ENCODE assay signal across 8 cellular contexts in the genomic region with DNA sequence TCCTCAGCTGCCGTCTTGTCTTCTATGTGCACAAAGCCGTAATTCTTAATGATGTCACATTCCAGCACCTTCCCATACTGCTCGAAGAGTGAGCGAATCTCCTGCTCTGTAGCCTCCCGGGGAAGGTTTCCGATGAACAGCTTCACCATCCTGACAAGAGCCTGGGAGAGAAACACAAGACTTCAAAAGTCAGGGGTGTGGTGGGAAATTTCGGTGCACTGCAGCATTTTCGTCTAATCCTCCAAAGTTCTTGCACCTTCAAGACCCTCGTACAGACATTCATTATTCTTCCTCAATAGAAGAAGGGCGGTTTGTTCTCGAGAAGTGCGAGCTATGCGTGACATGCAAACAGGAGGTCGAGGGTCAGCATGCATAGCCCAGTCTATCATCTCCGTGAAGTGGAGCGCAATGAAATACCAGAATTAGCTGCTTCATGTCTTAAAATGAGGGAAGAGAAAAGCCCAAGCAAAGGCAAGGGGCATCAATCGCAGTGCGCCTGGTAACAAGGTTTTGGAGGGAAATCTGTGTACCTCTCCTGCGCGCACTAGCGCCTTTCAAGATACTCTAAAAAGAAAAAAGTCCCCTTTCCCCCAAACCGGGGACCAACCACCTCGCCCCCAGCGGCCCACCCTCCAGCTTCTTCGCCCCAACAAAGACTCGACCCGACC.
DNase-seq lines count a peak whose midpoint lies in the region; ATAC-seq and TF ChIP-seq lines count a peak whose summit lies in the region.

No MANE protein-coding gene starts in this region.

- H3K4me1 ChIP-seq in muscle layer of duodenum (ENCODE audit: control insufficient read depth in 1 of 2, insufficient read depth in 2 of 2, low read length in 2 of 2), result peaks cover 20 to 37% of the 10 kb centered on the region in 2 donors

- H3K36me3 ChIP-seq in muscle layer of duodenum (ENCODE audit: control insufficient read depth in 1 of 2, insufficient read depth in 2 of 2, low read length in 2 of 2), result peaks cover 0 to 5% of the 10 kb centered on the region in 2 donors

- ATAC-seq in HG03135 (IDR thresholded peaks at IDR 0.05; ENCODE audit: unreplicated experiment) (no peak), GM21825 (IDR thresholded peaks at IDR 0.05; ENCODE audit: unreplicated experiment) (no peak)

- no peak for DNase-seq in AG09309 (ENCODE audit: low read depth)
- no peak for DNase-seq in HL-60 (ENCODE audit: low read depth in 1 of 2, low spot score in 1 of 2)
- peak; percentile 23 for DNase-seq in choroid plexus epithelial cell (ENCODE audit: low read depth)
- no peak for DNase-seq in 8988T
- no peak for DNase-seq in Kasumi-1 (lab: John Stamatoyannopoulos, UW)

- H3K27me3 ChIP-seq in HL-60 (ENCODE audit: insufficient read depth, poor library complexity, severe bottlenecking) (no peaks in the 10 kb centered on the region), muscle layer of duodenum (ENCODE audit: low read depth, low read length) (no peaks in the 10 kb centered on the region)

- TF ChIP-seq CTCF in AG09309 (IDR thresholded peaks at IDR 0.05; ENCODE audit: control insufficient read depth, insufficient read depth, low read depth, low read length, missing control alignments) (no peak), HL-60 (IDR thresholded peaks at IDR 0.05; ENCODE audit: insufficient read depth, low read length) (no peak), choroid plexus epithelial cell (conservative IDR thresholded peaks at IDR 0.05; ENCODE audit: low read depth, low read length) (no peak)

- H3K27ac ChIP-seq in HL-60 (replicated peaks), result peak overlapping the region; percentile 87
- H3K27ac ChIP-seq in muscle layer of duodenum (ENCODE audit: low read length), result peak overlapping the region; percentile 96

- H3K4me3 ChIP-seq in AG09309 (ENCODE audit: control insufficient read depth, low read depth, low read length) (peak overlapping the region; percentile 88), HL-60 (replicated peaks; ENCODE audit: insufficient read depth, low read length) (peak overlapping the region; percentile 73), choroid plexus epithelial cell (ENCODE audit: low read depth, low read length) (peak overlapping the region; percentile 83), muscle layer of duodenum (ENCODE audit: low read depth in 1 of 2, low read length in 2 of 2) (peak overlapping the region; percentile 77 to 83)

- no peaks in the 10 kb centered on the region for H3K9me3 ChIP-seq in muscle layer of duodenum (ENCODE audit: control insufficient read depth in 1 of 2, low read length in 2 of 2)
